8 cellular contexts compared by ENCODE assay signal in the genomic region with DNA sequence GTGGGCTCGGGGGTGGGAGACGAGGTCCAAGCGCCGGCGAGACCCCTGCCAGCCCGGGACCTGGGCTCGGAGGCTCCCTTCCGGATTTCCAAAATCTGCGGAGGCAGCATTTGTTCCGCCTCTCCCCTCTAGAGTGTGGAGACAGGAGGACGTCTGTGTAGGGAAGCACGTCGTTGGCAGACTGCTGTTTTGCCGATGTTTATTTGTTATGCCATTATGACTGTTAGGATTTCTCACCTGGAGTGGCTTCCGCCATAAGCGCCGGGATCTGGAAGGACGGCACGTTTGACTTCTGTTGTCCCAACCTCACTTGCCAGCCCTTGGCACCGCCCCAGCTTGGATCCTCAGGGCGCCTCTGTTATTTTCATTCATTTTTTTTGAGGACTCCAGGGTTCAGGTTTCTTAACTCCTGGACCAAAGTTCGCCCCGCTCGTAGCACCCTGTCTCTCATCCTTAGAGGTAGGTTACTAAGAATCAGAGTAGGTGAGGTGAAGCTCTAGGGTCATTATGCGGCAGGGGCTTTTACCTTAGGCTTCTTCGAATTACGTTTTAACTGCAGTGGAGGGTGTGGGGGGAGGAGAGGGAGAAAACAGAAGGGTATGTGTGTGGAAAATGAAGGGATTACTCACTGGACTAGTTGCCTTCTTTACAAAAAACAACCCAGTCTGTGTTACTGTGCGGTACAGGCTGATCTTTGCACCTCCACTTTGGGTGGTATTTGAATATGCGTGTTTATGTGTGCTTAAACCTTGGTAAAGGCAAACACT. TPM values are rescaled to one million over a fixed set of nuclear protein-coding genes. Genes with fewer than 3 reads are reported as not detected.
DNase-seq lines count a peak whose midpoint lies in the region; ATAC-seq, FAIRE-seq and TF ChIP-seq lines count a peak whose summit lies in the region.

No MANE protein-coding gene starts in this region.

- H3K27me3 ChIP-seq in CD4-positive, alpha-beta memory T cell (ENCODE audit: insufficient read depth, low read length) = peaks cover 16% of the 10 kb centered on the region
- no peaks in the 10 kb centered on the region for H3K27me3 ChIP-seq in osteoblast (ENCODE audit: insufficient read depth, low read length)

- H3K4me3 Mint-ChIP-seq in CD4-positive, alpha-beta memory T cell = peak overlapping the region; percentile 80 to 91 (median 86)

- no peaks in the 10 kb centered on the region for H3K36me3 Mint-ChIP-seq in CD4-positive, alpha-beta memory T cell

- H3K36me3 ChIP-seq in CD4-positive, alpha-beta memory T cell (ENCODE audit: insufficient read depth, low read length) = no peaks in the 10 kb centered on the region
- H3K36me3 ChIP-seq in osteoblast (ENCODE audit: insufficient read depth, low read length) = peaks cover 10% of the 10 kb centered on the region

- no peaks in the 10 kb centered on the region for H3K9me3 ChIP-seq in CD4-positive, alpha-beta memory T cell (ENCODE audit: control insufficient read depth in 1 of 2, low read length in 2 of 2)
- no peaks in the 10 kb centered on the region for H3K9me3 ChIP-seq in osteoblast (ENCODE audit: low read depth, low read length)

- no peak for FAIRE-seq in RCC 7860 (lab: Jason Lieb, UNC)

- intact Hi-C loops in CD4-positive, alpha-beta memory T cell (cut with micrococcal nuclease) = no loop called here

- TF ChIP-seq CTCF in foreskin fibroblast (IDR thresholded peaks at IDR 0.05; ENCODE audit: low read depth, low read length) (no peak), osteoblast (IDR thresholded peaks at IDR 0.05; ENCODE audit: extremely low read depth, low read depth, low read length) (no peak)

- peaks cover 2% of the 10 kb centered on the region for H4K20me1 ChIP-seq in osteoblast (ENCODE audit: insufficient read depth, low read length)

- peak; percentile 15 for ATAC-seq in GM19328 (IDR thresholded peaks at IDR 0.05; ENCODE audit: unreplicated experiment)
- ATAC-seq in GM18517 (IDR thresholded peaks at IDR 0.05; ENCODE audit: unreplicated experiment) = no peak

- peak overlapping the region in 4 of 7 donors; percentile 17 to 74 (median 38) for H3K27ac Mint-ChIP-seq in CD4-positive, alpha-beta memory T cell

- H3K4me3 ChIP-seq in CD4-positive, alpha-beta memory T cell (ENCODE audit: low read length in 2 of 2) = peak overlapping the region in 1 of 2 donors; percentile 54
- H3K4me3 ChIP-seq in foreskin fibroblast (ENCODE audit: low read depth in 1 of 2, low read length in 2 of 2) (peak overlapping the region; percentile 75 to 83), osteoblast (ENCODE audit: insufficient read depth, low read length) (peak overlapping the region; percentile 86)

- peaks cover 9% of the 10 kb centered on the region for H3K4me1 ChIP-seq in CD4-positive, alpha-beta memory T cell (ENCODE audit: insufficient read depth, low read length)
- peaks cover 22% of the 10 kb centered on the region for H3K4me1 ChIP-seq in osteoblast (ENCODE audit: insufficient read depth, low read length)

- H2AFZ ChIP-seq in osteoblast (ENCODE audit: low read length) = peak overlapping the region; percentile 84

- CTCF ChIA-PET in CD4-positive, alpha-beta memory T cell (lab: Charles Lee; ENCODE audit: partially characterized antibody) = no interaction called here

- H3K27me3 Mint-ChIP-seq in CD4-positive, alpha-beta memory T cell = peaks cover 27 to 38% of the 10 kb centered on the region in 2 donors

- no peak overlapping the region for H3K27ac ChIP-seq in CD4-positive, alpha-beta memory T cell (ENCODE audit: low read depth, low read length)
- H3K27ac ChIP-seq in osteoblast (ENCODE audit: low read depth, low read length) = peak overlapping the region; percentile 80

- DNase-seq in CD4-positive, alpha-beta memory T cell = peak in 2 of 5 donors; percentile 0 to 2
- DNase-seq in MV-4-11 (lab: John Stamatoyannopoulos, UW) = peak; percentile 50
- DNase-seq in activated CD4-positive, alpha-beta T cell treated with anti-CD3 and anti-CD28 coated beads, Interleukin-2, amount 50 U/mL, for 48 hours = peak; percentile 17 to 25
- DNase-seq in foreskin fibroblast = peak in 1 of 2 donors; percentile 70
- peak; percentile 86 for DNase-seq in osteoblast (ENCODE audit: insufficient read length, low spot score, missing footprints)
- DNase-seq in RCC 7860 (ENCODE audit: low spot score) = no peak

- POLR2A ChIA-PET in CD4-positive, alpha-beta memory T cell (lab: Charles Lee; ENCODE audit: partially characterized antibody) = no interaction called here

- peaks cover 8 to 15% (median 9%) of the 10 kb centered on the region in 4 donors for H3K4me1 Mint-ChIP-seq in CD4-positive, alpha-beta memory T cell

- H3K79me2 ChIP-seq in osteoblast (ENCODE audit: insufficient read depth, low read length) = peaks cover 2% of the 10 kb centered on the region

- peak overlapping the region; percentile 100 for H3K4me2 ChIP-seq in osteoblast (ENCODE audit: insufficient read depth, low read length)

- H3K9me3 Mint-ChIP-seq in CD4-positive, alpha-beta memory T cell = peaks cover 0 to 8% (median 0%) of the 10 kb centered on the region in 8 donors

RNA-seq across cellular contexts. Expression of gene PYGL, which starts 0.5 kb away (rescaled TPM):
- under 1 TPM; 0.61 to 0.72 TPM for total RNA-seq in CD4-positive, alpha-beta memory T cell
- polyA plus RNA-seq in CD4-positive, alpha-beta memory T cell = not detected
- total RNA-seq in osteoblast = 116 and 123 TPM in 2 replicates

Comparison
In these comparisons a context has a peak if more than half of its experiments do, and no peak if none do; other contexts are left out.
1. RNA of gene PYGL, which starts 0.5 kb away (total RNA-seq): 116 to 123 TPM in osteoblast; 0.61 to 0.72 TPM in CD4-positive, alpha-beta memory T cell; every median in the first group is over 10 times any median in the second.